24 cellular contexts compared by ENCODE assay signal in genomic region chr4:61405307-61405706, GRCh38.
"Had no signal": no experiment of that assay in that cellular context is flagged by ENCODE, and none has a peak within 500 bp of the region (broad histone marks: within the 10 kb centered on the region; RNA-seq: fewer than 3 reads in every experiment).

No MANE protein-coding gene starts in this region.

- H3K4me3 ChIP-seq: colonic mucosa, coronary artery, dorsolateral prefrontal cortex, esophagus muscularis mucosa, esophagus squamous epithelium, gastrocnemius medialis, gastroesophageal sphincter, heart left ventricle, heart right ventricle had no signal

- ATAC-seq: effector memory CD8-positive, alpha-beta T cell; esophagus mucosa; foreskin keratinocyte; gastrocnemius medialis; gastroesophageal sphincter; heart left ventricle; heart right ventricle had no signal

- H3K4me1 ChIP-seq: colonic mucosa, esophagus muscularis mucosa, gastrocnemius medialis, gastroesophageal sphincter, heart left ventricle, heart right ventricle had no signal

- H3K27ac ChIP-seq: colonic mucosa, coronary artery, dorsolateral prefrontal cortex, epithelial cell of prostate, esophagus muscularis mucosa, esophagus squamous epithelium, foreskin keratinocyte, gastrocnemius medialis, gastroesophageal sphincter, heart left ventricle, heart right ventricle had no signal

- H3K27me3 ChIP-seq: colonic mucosa, dorsolateral prefrontal cortex, esophagus muscularis mucosa, esophagus squamous epithelium, foreskin keratinocyte, gastrocnemius medialis, gastroesophageal sphincter, heart left ventricle, heart right ventricle had no signal

- DNase-seq: colonic mucosa; cortex of kidney; dermis blood vessel endothelial cell; dorsolateral prefrontal cortex; effector CD4-positive, alpha-beta T cell; effector CD8-positive, alpha-beta T cell; effector memory CD4-positive, alpha-beta T cell; effector memory CD8-positive, alpha-beta T cell; endodermal cell; erythroblast; esophagus squamous epithelium; foreskin fibroblast; foreskin keratinocyte; foreskin melanocyte; gastrocnemius medialis; glutamatergic neuron; head of caudate nucleus; heart left ventricle; heart right ventricle had no signal

- H3K9me3 ChIP-seq: colonic mucosa, esophagus muscularis mucosa, esophagus squamous epithelium, gastrocnemius medialis, gastroesophageal sphincter, heart left ventricle, heart right ventricle had no signal

- H3K36me3 ChIP-seq: colonic mucosa, esophagus muscularis mucosa, esophagus squamous epithelium, gastrocnemius medialis, gastroesophageal sphincter, heart left ventricle, heart right ventricle had no signal
